In genomic region chr17:64385187-64386083, GRCh38 we compare ENCODE assay signal across 8 cellular contexts. TPM values are rescaled to one million over a fixed set of nuclear protein-coding genes. Genes with fewer than 3 reads are reported as not detected.
DNase-seq lines count a peak whose midpoint lies in the region; TF ChIP-seq lines count a peak whose summit lies in the region.

No MANE protein-coding gene starts in this region.

- CTCF ChIA-PET in GM10248 (lab: Yijun Ruan, JAX) = interaction anchor here (1.2 kb wide), 1 partner anchor 9 kb away, joined by 3 read pairs; no protein-coding TSS in a partner anchor

- H3K4me3 ChIP-seq in mucosa of rectum (ENCODE audit: low read length in 2 of 2) = no peak overlapping the region
- H3K4me3 ChIP-seq in thyroid gland (replicated peaks in 1 of 3) = peak overlapping the region in 1 of 3 donors; percentile 18

- POLR2A ChIA-PET in GM10248 (lab: Yijun Ruan, JAX) = no interaction called here

- H3K36me3 ChIP-seq in mucosa of rectum (ENCODE audit: control insufficient read depth in 2 of 2, insufficient read depth in 2 of 2, low read length in 2 of 2) = no peaks in the 10 kb centered on the region
- no peaks in the 10 kb centered on the region for H3K36me3 ChIP-seq in thyroid gland

- DNase-seq in GM10248 (ENCODE audit: extremely low spot score) (peak; percentile 43), RKO (ENCODE audit: low spot score) (peak; percentile 61), caudate nucleus (lab: John Stamatoyannopoulos, UW) (no peak), thyroid gland (peak; percentile 19 to 30), NCI-H2029 treated with DMSO at 0.1 percent for 48 hours (lab: John Stamatoyannopoulos, UW) (no peak), NCI-H748 (lab: John Stamatoyannopoulos, UW; ENCODE audit: unreplicated experiment) (no peak), superior temporal gyrus (ENCODE audit: extremely low spot score) (no peak)

- H3K9me3 ChIP-seq in mucosa of rectum (ENCODE audit: control insufficient read depth in 2 of 2, low read length in 2 of 2) (no peaks in the 10 kb centered on the region), thyroid gland (no peaks in the 10 kb centered on the region)

- TF ChIP-seq CTCF in GM10248 (IDR thresholded peaks at IDR 0.05; ENCODE audit: control extremely low read depth, extremely low read depth, low read depth, missing control alignments) = no peak
- no peak for TF ChIP-seq CTCF in thyroid gland (IDR thresholded peaks at IDR 0.05)

- intact Hi-C loops in thyroid gland (cut with DNase I) = no loop called here

- TF ChIP-seq POLR2A in thyroid gland (IDR thresholded peaks at IDR 0.05) = peak in 1 of 2 donors; percentile 22

- no peak overlapping the region for H3K9ac ChIP-seq in mucosa of rectum (ENCODE audit: low read depth in 1 of 2, low read length in 2 of 2)

- peak overlapping the region; percentile 46 for H3K27ac ChIP-seq in caudate nucleus (ENCODE audit: low read depth, low read length)
- H3K27ac ChIP-seq in mucosa of rectum (ENCODE audit: low read depth in 2 of 2, low read length in 2 of 2) = peak overlapping the region; percentile 40 to 44
- peak overlapping the region; percentile 61 to 84 (median 79) for H3K27ac ChIP-seq in thyroid gland

- 73 to 75% methylated on average over 13 of the region's 13 CpGs for WGBS in thyroid gland, 2 donors

- H3K4me1 ChIP-seq in mucosa of rectum (ENCODE audit: control insufficient read depth in 2 of 2, insufficient read depth in 2 of 2, low read length in 2 of 2) (peaks cover 0 to 7% of the 10 kb centered on the region in 2 donors), thyroid gland (peaks cover 4 to 27% of the 10 kb centered on the region in 2 donors)

- H3K27me3 ChIP-seq in mucosa of rectum (ENCODE audit: control insufficient read depth in 2 of 2, insufficient read depth in 2 of 2, low read length in 2 of 2) (no peaks in the 10 kb centered on the region), thyroid gland (no peaks in the 10 kb centered on the region)

RNA-seq across cellular contexts. Expression of gene PECAM1, which starts 5.2 kb away (rescaled TPM):
- 100 to 1,000 TPM in 2 of 4 donors, 10 to 100 TPM in 2; 59.1 to 184 (median 101) TPM for total RNA-seq in thyroid gland

Comparison
In these comparisons a context has a peak if more than half of its experiments do, and no peak if none do; other contexts are left out.
1. DNase-seq: peak in GM10248 (single experiment), RKO (single experiment) and thyroid gland (2 of 2); none in caudate nucleus (0 of 61), NCI-H2029 treated with DMSO at 0.1 percent for 48 hours (single experiment), NCI-H748 (single experiment) and superior temporal gyrus (single experiment).
2. Peak in every context shown above with its lines, with median percentiles within 50 percentile points of each other: H3K27ac ChIP-seq.